In the genomic region with DNA sequence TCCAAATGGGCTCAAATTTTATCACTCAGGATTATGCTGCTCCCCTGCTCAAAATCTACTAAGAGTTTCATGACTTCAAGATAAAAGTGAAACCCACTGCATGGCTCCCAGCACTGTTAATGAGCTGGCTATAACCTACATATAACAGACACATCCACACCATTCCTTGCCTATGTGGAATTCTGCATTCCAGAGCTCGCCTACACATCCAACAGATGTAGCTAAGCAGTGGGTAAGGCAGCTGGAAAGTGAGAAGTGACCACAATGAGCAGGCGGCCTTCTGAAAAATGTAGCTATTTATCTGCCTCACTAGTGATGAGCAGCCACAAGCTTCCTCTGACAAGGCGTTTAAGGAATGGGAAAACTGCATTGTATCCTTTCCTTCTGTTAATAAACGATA, we compare ENCODE assay signal across 20 cellular contexts.
DNase-seq lines count a peak whose midpoint lies in the region; TF ChIP-seq lines count a peak whose summit lies in the region.
"Had no signal": no experiment of that assay in that cellular context is flagged by ENCODE, and none has a peak within 500 bp of the region (broad histone marks: within the 10 kb centered on the region; RNA-seq: fewer than 3 reads in every experiment).

No MANE protein-coding gene starts in this region.

- H3K79me2 ChIP-seq in osteoblast (ENCODE audit: insufficient read depth, low read length): no peaks in the 10 kb centered on the region

- peak; percentile 0 for DNase-seq in ELR (ENCODE audit: low read depth)
- DNase-seq in amniotic epithelial cell (ENCODE audit: low read depth): peak; percentile 33
- peak; percentile 85 for DNase-seq in fibroblast of villous mesenchyme (ENCODE audit: low read depth)
- peak; percentile 30 for DNase-seq in osteoblast (ENCODE audit: insufficient read length, low spot score, missing footprints)
- DNase-seq in NCI-H187 (lab: John Stamatoyannopoulos, UW): no peak
- DNase-seq in HuH-7 (ENCODE audit: low spot score): no peak
- no peak for DNase-seq in esophagus squamous epithelium (lab: John Stamatoyannopoulos, UW)
- DNase-seq in activated CD4-positive, alpha-beta T cell treated with anti-CD3 and anti-CD28 coated beads for 48 hours: no peak
- DNase-seq: activated CD4-positive, alpha-beta T cell treated with anti-CD3 and anti-CD28 coated beads for 4 hours; activated CD8-positive, alpha-beta memory T cell treated with anti-CD3 and anti-CD28 coated beads, Interleukin-2, amount 50 U/mL, for 4 hours; activated gamma-delta T cell; amygdala; cortex of kidney; natural killer cell; NCI-H1105; NCI-H2107; OCI-M1; stimulated activated CD4-positive, alpha-beta T cell treated with anti-CD3 and anti-CD28 coated beads, Interleukin-4, amount 100 ng/mL, for 4 hours had no signal

- no peaks in the 10 kb centered on the region for H4K20me1 ChIP-seq in osteoblast (ENCODE audit: insufficient read depth, low read length)

- TF ChIP-seq CTCF in fibroblast of villous mesenchyme (IDR thresholded peaks at IDR 0.05; ENCODE audit: insufficient read depth, low read depth, low read length) (no peak), osteoblast (IDR thresholded peaks at IDR 0.05; ENCODE audit: extremely low read depth, low read depth, low read length) (no peak), esophagus squamous epithelium (IDR thresholded peaks at IDR 0.05) (no peak)

- 62 to 72% methylated on average over 4 of the region's 4 CpGs for WGBS in esophagus squamous epithelium, 2 donors

- H3K27ac ChIP-seq in osteoblast (ENCODE audit: low read depth, low read length) (peak overlapping the region; percentile 38), esophagus squamous epithelium (no peak overlapping the region)
- H3K27ac ChIP-seq: SK-N-MC had no signal

- H3K9me3 ChIP-seq in osteoblast (ENCODE audit: low read depth, low read length) (no peaks in the 10 kb centered on the region), esophagus squamous epithelium (no peaks in the 10 kb centered on the region)

- H3K4me2 ChIP-seq in osteoblast (ENCODE audit: insufficient read depth, low read length): peak overlapping the region; percentile 16

- peaks cover 15% of the 10 kb centered on the region for H3K4me1 ChIP-seq in osteoblast (ENCODE audit: insufficient read depth, low read length)
- H3K4me1 ChIP-seq in esophagus squamous epithelium: no peaks in the 10 kb centered on the region

- intact Hi-C loops in esophagus squamous epithelium (cut with DNase I): no loop called here

- H3K36me3 ChIP-seq in osteoblast (ENCODE audit: insufficient read depth, low read length) (no peaks in the 10 kb centered on the region), esophagus squamous epithelium (no peaks in the 10 kb centered on the region)

- H2AFZ ChIP-seq in osteoblast (ENCODE audit: low read length): no peak overlapping the region

- no peak for TF ChIP-seq POLR2A in esophagus squamous epithelium (IDR thresholded peaks at IDR 0.05)

- H3K4me3 ChIP-seq in fibroblast of villous mesenchyme (ENCODE audit: low read depth, low read length) (no peak overlapping the region), osteoblast (ENCODE audit: insufficient read depth, low read length) (no peak overlapping the region), esophagus squamous epithelium (no peak overlapping the region)
- H3K4me3 ChIP-seq: lung, SK-N-MC had no signal

- H3K27me3 ChIP-seq in osteoblast (ENCODE audit: insufficient read depth, low read length) (no peaks in the 10 kb centered on the region), esophagus squamous epithelium (no peaks in the 10 kb centered on the region)

Comparison
In these comparisons a context has a peak if more than half of its experiments do, and no peak if none do; other contexts are left out.
1. DNase-seq: peak in ELR (single experiment), amniotic epithelial cell (single experiment), fibroblast of villous mesenchyme (single experiment) and osteoblast (single experiment); none in NCI-H187 (0 of 2), HuH-7 (single experiment), esophagus squamous epithelium (single experiment) and activated CD4-positive, alpha-beta T cell treated with anti-CD3 and anti-CD28 coated beads for 48 hours (single experiment).